Comparison of ENCODE assay signal across 16 cellular contexts in genomic region chr5:67880876-67881275, GRCh38.
"Had no signal": no experiment of that assay in that cellular context is flagged by ENCODE, and none has a peak within 500 bp of the region (broad histone marks: within the 10 kb centered on the region; RNA-seq: fewer than 3 reads in every experiment).

No MANE protein-coding gene starts in this region.

- H3K4me3 ChIP-seq: body of pancreas, coronary artery, gastroesophageal sphincter, heart right ventricle, mucosa of descending colon, sigmoid colon, tibial nerve had no signal

- ATAC-seq: activated CD4-positive, alpha-beta T cell treated with anti-CD3 and anti-CD28 coated beads for 36 hours; body of pancreas; esophagus mucosa; gastroesophageal sphincter; heart right ventricle had no signal

- DNase-seq: activated CD4-positive, alpha-beta memory T cell treated with anti-CD3 and anti-CD28 coated beads for 36 hours; activated CD4-positive, alpha-beta T cell treated with anti-CD3 and anti-CD28 coated beads for 36 hours; activated naive CD4-positive, alpha-beta T cell; activated naive CD8-positive, alpha-beta T cell treated with anti-CD3 and anti-CD28 coated beads, Interleukin-2, amount 10 ng/mL, durations not matched to agents 7 days and 5 days; body of pancreas; heart right ventricle; immature natural killer cell; mesenchymal stem cell; naive B cell; sigmoid colon; stimulated activated naive CD4-positive, alpha-beta T cell had no signal

- H3K9me3 ChIP-seq: body of pancreas, gastroesophageal sphincter, heart right ventricle, mucosa of descending colon, sigmoid colon, tibial nerve had no signal

- H3K4me1 ChIP-seq: body of pancreas had no signal

- H3K27me3 ChIP-seq: body of pancreas, gastroesophageal sphincter, heart right ventricle, sigmoid colon, tibial nerve had no signal

- H3K27ac ChIP-seq: coronary artery, gastroesophageal sphincter, heart right ventricle, sigmoid colon had no signal

- H3K36me3 ChIP-seq: gastroesophageal sphincter, heart right ventricle, sigmoid colon, tibial nerve had no signal
